ENCODE assay signal across 1 cellular context in the genomic region with DNA sequence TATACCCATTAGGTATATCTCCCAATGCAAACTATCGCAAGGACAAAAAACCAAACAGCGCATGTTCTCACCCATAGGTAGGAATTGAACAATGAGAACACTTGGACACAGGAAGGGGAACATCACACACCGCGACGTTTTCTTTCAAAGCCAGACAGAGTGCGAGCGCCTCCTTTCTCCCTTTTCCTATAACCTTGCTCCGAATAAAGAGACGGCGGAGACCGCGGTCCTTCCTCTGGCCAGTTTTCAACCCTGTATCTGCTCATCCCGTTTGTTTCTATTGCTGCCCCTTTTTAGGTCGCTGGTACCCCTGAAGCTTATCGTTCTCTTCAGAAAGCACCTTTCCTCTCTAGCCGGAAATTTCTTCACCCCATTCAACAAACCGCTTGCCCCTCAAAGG.
TF ChIP-seq lines count a peak whose summit lies in the region.

No MANE protein-coding gene starts in this region.

TF ChIP-seq in H1, 55 proteins besides CTCF, POLR2A, EP300 and RAD21:
- TF ChIP-seq MAFK (IDR thresholded peaks at IDR 0.05; ENCODE audit: low read depth, low read length) (no peak), POLR2AphosphoS5 (IDR thresholded peaks at IDR 0.05; ENCODE audit: low read depth, low read length) (no peak), CHD2 (IDR thresholded peaks at IDR 0.05; ENCODE audit: low read length) (no peak), BCL11A (IDR thresholded peaks at IDR 0.05; ENCODE audit: low read depth in 2 of 2, low read length in 2 of 2) (no peak), BACH1 (IDR thresholded peaks at IDR 0.05; ENCODE audit: low read length) (no peak), JUND (IDR thresholded peaks at IDR 0.05; ENCODE audit: low read length) (no peak), KDM1A (IDR thresholded peaks at IDR 0.05; ENCODE audit: borderline replicate concordance, low read length) (no peak), NRF1 (IDR thresholded peaks at IDR 0.05; ENCODE audit: low read depth, low read length) (no peak), RBBP5 (IDR thresholded peaks at IDR 0.05; ENCODE audit: borderline replicate concordance, low read depth, low read length) (no peak)
- TF ChIP-seq, protein P1, sequence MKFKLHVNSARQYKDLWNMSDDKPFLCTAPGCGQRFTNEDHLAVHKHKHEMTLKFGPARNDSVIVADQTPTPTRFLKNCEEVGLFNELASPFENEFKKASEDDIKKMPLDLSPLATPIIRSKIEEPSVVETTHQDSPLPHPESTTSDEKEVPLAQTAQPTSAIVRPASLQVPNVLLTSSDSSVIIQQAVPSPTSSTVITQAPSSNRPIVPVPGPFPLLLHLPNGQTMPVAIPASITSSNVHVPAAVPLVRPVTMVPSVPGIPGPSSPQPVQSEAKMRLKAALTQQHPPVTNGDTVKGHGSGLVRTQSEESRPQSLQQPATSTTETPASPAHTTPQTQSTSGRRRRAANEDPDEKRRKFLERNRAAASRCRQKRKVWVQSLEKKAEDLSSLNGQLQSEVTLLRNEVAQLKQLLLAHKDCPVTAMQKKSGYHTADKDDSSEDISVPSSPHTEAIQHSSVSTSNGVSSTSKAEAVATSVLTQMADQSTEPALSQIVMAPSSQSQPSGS (IDR thresholded peaks at IDR 0.05; ENCODE audit: low read length): no peak
- TF ChIP-seq, protein P2, sequence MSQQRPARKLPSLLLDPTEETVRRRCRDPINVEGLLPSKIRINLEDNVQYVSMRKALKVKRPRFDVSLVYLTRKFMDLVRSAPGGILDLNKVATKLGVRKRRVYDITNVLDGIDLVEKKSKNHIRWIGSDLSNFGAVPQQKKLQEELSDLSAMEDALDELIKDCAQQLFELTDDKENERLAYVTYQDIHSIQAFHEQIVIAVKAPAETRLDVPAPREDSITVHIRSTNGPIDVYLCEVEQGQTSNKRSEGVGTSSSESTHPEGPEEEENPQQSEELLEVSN (IDR thresholded peaks at IDR 0.05): no peak
